ENCODE assay signal across 11 cellular contexts in the genomic region with DNA sequence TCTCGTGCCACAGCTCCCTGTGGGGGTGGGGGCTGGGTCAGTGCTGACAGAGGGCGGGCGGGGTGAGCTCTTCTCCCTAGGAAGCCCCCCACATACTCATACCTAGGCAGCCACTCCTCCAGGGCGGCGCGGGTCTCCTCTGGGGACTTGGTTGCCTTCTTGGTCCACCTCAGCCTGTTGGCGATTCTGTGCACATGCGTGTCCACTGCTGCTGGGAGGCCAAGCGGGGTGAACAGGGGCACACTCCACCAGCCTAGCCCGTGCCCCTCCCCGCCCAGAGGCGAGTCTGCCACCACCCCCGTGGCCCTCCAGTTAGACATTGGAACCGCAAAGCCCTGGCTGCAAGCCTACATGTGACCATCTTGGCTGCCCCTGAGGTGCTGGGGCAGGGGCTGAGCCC. TPM values are rescaled to one million over a fixed set of nuclear protein-coding genes. Genes with fewer than 3 reads are reported as not detected.
DNase-seq lines count a peak whose midpoint lies in the region; TF ChIP-seq lines count a peak whose summit lies in the region.
"Had no signal": no experiment of that assay in that cellular context is flagged by ENCODE, and none has a peak within 500 bp of the region (broad histone marks: within the 10 kb centered on the region; RNA-seq: fewer than 3 reads in every experiment).

No MANE protein-coding gene starts in this region.

- no peaks in the 10 kb centered on the region for H3K36me3 Mint-ChIP-seq in mesothelial cell of epicardium
- H3K36me3 Mint-ChIP-seq: IgD-negative memory B cell had no signal

- no peaks in the 10 kb centered on the region for H3K27me3 Mint-ChIP-seq in mesothelial cell of epicardium (ENCODE audit: low read depth)

- H3K9me2 ChIP-seq in OCI-LY7 (ENCODE audit: insufficient read depth, low read length), result no peaks in the 10 kb centered on the region

- no peaks in the 10 kb centered on the region for H3K9me3 Mint-ChIP-seq in mesothelial cell of epicardium
- H3K9me3 Mint-ChIP-seq: activated T-helper 1 cell treated with anti-CD3 and anti-CD28 coated beads, Interleukin-12 subunit alpha, Interleukin-12 subunit beta, Interleukin-2, Interleukin-4 antibody, amounts not matched to agents 30 ng/mL and 10 ng/mL and 1 ng/mL, durations not matched to agents 14 hours and 24 hours and 36 hours; IgD-negative memory B cell had no signal

- no TSS peak for BruUV-seq in OCI-LY7 (replicated peaks; lab: Mats Ljungman, UMichigan)

- no peaks in the 10 kb centered on the region for H3K79me2 ChIP-seq in OCI-LY7 (ENCODE audit: insufficient read depth, low read depth, low read length)

- no peak overlapping the region for H3K4me3 Mint-ChIP-seq in mesothelial cell of epicardium
- H3K4me3 Mint-ChIP-seq: activated T-helper 1 cell treated with anti-CD3 and anti-CD28 coated beads, Interleukin-12 subunit alpha, Interleukin-12 subunit beta, Interleukin-2, Interleukin-4 antibody, amounts not matched to agents 30 ng/mL and 10 ng/mL and 1 ng/mL, durations not matched to agents 14 hours and 24 hours and 36 hours; IgD-negative memory B cell had no signal

- TF ChIP-seq CTCF in 22Rv1 (IDR thresholded peaks at IDR 0.05), result no peak
- no peak for TF ChIP-seq CTCF in ascending aorta (IDR thresholded peaks at IDR 0.05)
- no peak for TF ChIP-seq CTCF in mesothelial cell of epicardium (IDR thresholded peaks at IDR 0.05; ENCODE audit: unreplicated experiment)
- no peak for TF ChIP-seq CTCF in OCI-LY7 (conservative IDR thresholded peaks at IDR 0.05; ENCODE audit: low read length)
- TF ChIP-seq CTCF in GM10266 (IDR thresholded peaks at IDR 0.05; ENCODE audit: control insufficient read depth, insufficient read depth, low read depth, missing control alignments), result no peak

- peak overlapping the region; percentile 90 for H3K27ac Mint-ChIP-seq in mesothelial cell of epicardium
- H3K27ac Mint-ChIP-seq: activated T-helper 1 cell treated with anti-CD3 and anti-CD28 coated beads, Interleukin-12 subunit alpha, Interleukin-12 subunit beta, Interleukin-2, Interleukin-4 antibody, amounts not matched to agents 30 ng/mL and 10 ng/mL and 1 ng/mL, durations not matched to agents 14 hours and 24 hours and 36 hours; IgD-negative memory B cell had no signal

- H2AFZ ChIP-seq in OCI-LY7 (ENCODE audit: low read length), result no peak overlapping the region

- H3K4me2 ChIP-seq in OCI-LY7 (ENCODE audit: low read length), result no peak overlapping the region

- H3K4me3 ChIP-seq in ascending aorta (no peak overlapping the region), OCI-LY7 (ENCODE audit: low read depth, low read length, poor library complexity, severe bottlenecking) (no peak overlapping the region)

- intact Hi-C loops in ascending aorta (cut with DNase I), result no loop called here
- intact Hi-C loops in OCI-LY7 (cut with micrococcal nuclease; ENCODE audit: unreplicated experiment), result no loop called here

- POLR2A ChIA-PET in OCI-LY7 (lab: Charles Lee), result no interaction called here

- no peak for DNase-seq in ascending aorta (ENCODE audit: low spot score in 2 of 2)
- no peak for DNase-seq in mesothelial cell of epicardium (ENCODE audit: low spot score in 2 of 2, unreplicated experiment in 2 of 2)
- DNase-seq in NCI-H345 (lab: John Stamatoyannopoulos, UW), result no peak
- no peak for DNase-seq in OCI-LY7 (ENCODE audit: low spot score)
- DNase-seq in GM10266 (ENCODE audit: extremely low spot score), result no peak
- DNase-seq: cerebellar nuclear complex, OCI-M1, retina had no signal

- H3K9me3 ChIP-seq in ascending aorta (no peaks in the 10 kb centered on the region), OCI-LY7 (ENCODE audit: low read length) (no peaks in the 10 kb centered on the region)

- H3K36me3 ChIP-seq in ascending aorta (peaks cover 4 to 15% of the 10 kb centered on the region in 2 donors), OCI-LY7 (ENCODE audit: insufficient read depth, low read length) (peaks cover 10% of the 10 kb centered on the region; the same call in 1 of the 2 replicates)

- CTCF ChIA-PET in OCI-LY7 (lab: Charles Lee; ENCODE audit: unreplicated experiment), result no interaction called here

- H4K20me1 ChIP-seq in OCI-LY7 (ENCODE audit: insufficient read depth, low read length), result no peaks in the 10 kb centered on the region

- H3K4me1 Mint-ChIP-seq in mesothelial cell of epicardium, result peaks cover 33% of the 10 kb centered on the region
- H3K4me1 Mint-ChIP-seq: IgD-negative memory B cell had no signal

- H3K4me1 ChIP-seq in ascending aorta (peaks cover 13 to 26% of the 10 kb centered on the region in 2 donors), OCI-LY7 (ENCODE audit: insufficient read depth, low read length, poor library complexity, severe bottlenecking) (no peaks in the 10 kb centered on the region)

- H3K27ac ChIP-seq in 22Rv1 (peak overlapping the region; percentile 56), ascending aorta (peak overlapping the region; percentile 15 to 51), OCI-LY7 (ENCODE audit: low read depth, low read length, poor library complexity, severe bottlenecking) (no peak overlapping the region)

- H3K27me3 ChIP-seq in ascending aorta, result no peaks in the 10 kb centered on the region

RNA-seq across cellular contexts. Expression of a gene that starts 7.6 kb away (rescaled TPM):
- total RNA-seq in ascending aorta (59.5 TPM), mesothelial cell of epicardium (27.6 to 31.1 TPM (median 29.7 TPM) in 3 replicates), OCI-LY7 (2022) (44.6 and 51.5 TPM in 2 replicates)
- 50.9 and 56.2 TPM in 2 replicates for total RNA-seq in OCI-LY7 (2014; rRNA removed; shearing (Covaris generic))

RNA-seq across cellular contexts. Expression of a gene that starts 7.8 kb away (rescaled TPM):
- total RNA-seq in ascending aorta (258 TPM), mesothelial cell of epicardium (242 to 250 TPM (median 243 TPM) in 3 replicates), OCI-LY7 (2022) (152 and 160 TPM in 2 replicates)
- 42.8 and 57.2 TPM in 2 replicates for total RNA-seq in OCI-LY7 (2014; rRNA removed; shearing (Covaris generic))

RNA-seq across cellular contexts. Expression of a gene that starts 13.3 kb away (rescaled TPM):
- total RNA-seq in ascending aorta, result 123 TPM
- total RNA-seq in mesothelial cell of epicardium, result 48.1 to 55.1 TPM (median 51.3 TPM) in 3 replicates
- total RNA-seq in OCI-LY7 (2014; rRNA removed; shearing (Covaris generic)), result not detected in 2 replicates
- 0.27 and 0.31 TPM in 2 replicates for total RNA-seq in OCI-LY7 (2022)

RNA-seq across cellular contexts. Expression of a gene that starts 20.4 kb away (rescaled TPM):
- total RNA-seq in ascending aorta, result not detected
- total RNA-seq in mesothelial cell of epicardium, result 14.0 to 16.1 TPM (median 15.4 TPM) in 3 replicates
- 0.85 and 0.88 TPM in 2 replicates for total RNA-seq in OCI-LY7 (2014; rRNA removed; shearing (Covaris generic))
- 1.3 and 3.7 TPM in 2 replicates for total RNA-seq in OCI-LY7 (2022)

RNA-seq across cellular contexts. Expression of a gene that starts 30.4 kb away (rescaled TPM):
- total RNA-seq in ascending aorta (31.1 TPM), mesothelial cell of epicardium (50.6 to 52.7 TPM (median 52.7 TPM) in 3 replicates), OCI-LY7 (2022) (80.4 and 83.8 TPM in 2 replicates)
- total RNA-seq in OCI-LY7 (2014; rRNA removed; shearing (Covaris generic)), result 26.3 and 37.2 TPM in 2 replicates

Comparison
In these comparisons a context has a peak if more than half of its experiments do, and no peak if none do; other contexts are left out.
1. RNA of a gene that starts 13.3 kb away (total RNA-seq): 123 TPM in ascending aorta (single experiment) and 48.1 to 55.1 TPM in mesothelial cell of epicardium; 0.27 to 0.31 TPM in OCI-LY7; every median in the first group is over 10 times any median in the second.